15 cellular contexts compared by ENCODE assay signal in the genomic region with DNA sequence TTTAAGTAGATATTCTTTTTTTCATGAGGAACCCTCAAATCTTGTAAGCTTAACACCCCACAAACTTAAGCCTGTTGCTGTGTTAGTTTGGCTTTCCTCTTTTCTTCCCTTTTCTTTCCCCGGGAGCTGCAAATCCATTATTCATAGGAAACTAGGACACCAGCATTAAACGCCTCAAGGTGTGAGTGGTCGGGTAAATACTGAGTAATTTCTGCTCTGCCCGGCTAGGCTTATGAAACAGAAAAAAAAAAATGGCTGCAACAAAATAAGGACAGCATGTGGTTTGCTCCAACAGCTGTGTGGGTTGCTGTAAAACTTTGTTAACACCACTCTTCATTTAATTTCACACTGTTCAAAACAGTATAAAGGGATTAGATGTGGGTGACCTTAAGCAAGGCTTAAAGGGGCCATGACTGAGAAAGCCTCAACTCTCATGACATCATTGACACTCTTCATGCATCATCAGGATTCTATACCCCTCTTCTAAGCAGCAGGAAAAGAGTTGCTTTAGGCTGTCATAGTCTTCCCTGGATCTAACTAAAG.
"Had no signal": no experiment of that assay in that cellular context is flagged by ENCODE, and none has a peak within 500 bp of the region (broad histone marks: within the 10 kb centered on the region; RNA-seq: fewer than 3 reads in every experiment).

No MANE protein-coding gene starts in this region.

- H3K4me2 ChIP-seq: smooth muscle cell had no signal

- H3K36me3 Mint-ChIP-seq: type B pancreatic cell had no signal

- H3K4me3 ChIP-seq: smooth muscle cell, suprapubic skin had no signal

- H3K27me3 ChIP-seq: suprapubic skin had no signal

- H3K4me3 Mint-ChIP-seq: activated CD4-positive, alpha-beta T cell treated with anti-CD3 and anti-CD28 coated beads for 36 hours; activated naive CD4-positive, alpha-beta T cell treated with anti-CD3 and anti-CD28 coated beads for 36 hours; activated T-helper 17 cell treated with anti-CD3 and anti-CD28 coated beads, Interleukin-2, amount 50 U/mL, for 72 hours; stimulated activated memory B cell treated with anti-CD40 and anti-IgM and Interleukin-4, amounts not matched to agents 10 μg/mL and 1 μg/mL and 100 μg/mL, for 72 hours; type B pancreatic cell had no signal

- H3K9me3 Mint-ChIP-seq: activated naive CD4-positive, alpha-beta T cell treated with anti-CD3 and anti-CD28 coated beads for 36 hours; activated T-helper 17 cell treated with anti-CD3 and anti-CD28 coated beads, Interleukin-2, amount 50 U/mL, for 72 hours; stimulated activated memory B cell treated with anti-CD40 and anti-IgM and Interleukin-4, amounts not matched to agents 10 μg/mL and 1 μg/mL and 100 μg/mL, for 72 hours; type B pancreatic cell had no signal

- H3K4me1 ChIP-seq: suprapubic skin had no signal

- H3K27ac ChIP-seq: suprapubic skin, WERI-Rb-1 had no signal

- H3K27ac Mint-ChIP-seq: activated CD4-positive, alpha-beta T cell treated with anti-CD3 and anti-CD28 coated beads for 36 hours; activated naive CD4-positive, alpha-beta T cell treated with anti-CD3 and anti-CD28 coated beads for 36 hours; activated T-helper 17 cell treated with anti-CD3 and anti-CD28 coated beads, Interleukin-2, amount 50 U/mL, for 72 hours; stimulated activated memory B cell treated with anti-CD40 and anti-IgM and Interleukin-4, amounts not matched to agents 10 μg/mL and 1 μg/mL and 100 μg/mL, for 72 hours; type B pancreatic cell had no signal

- H3K36me3 ChIP-seq: suprapubic skin, WERI-Rb-1 had no signal

- DNase-seq: activated CD4-positive, alpha-beta T cell treated with anti-CD3 and anti-CD28 coated beads for 36 hours; activated CD8-positive, alpha-beta memory T cell treated with anti-CD3 and anti-CD28 coated beads for 24 hours; activated naive CD4-positive, alpha-beta T cell treated with anti-CD3 and anti-CD28 coated beads for 36 hours; central memory CD4-positive, alpha-beta T cell; cortex of kidney; erythroblast; kidney; left ventricle myocardium superior; T-helper 1 cell; WERI-Rb-1 had no signal

- H3K9me3 ChIP-seq: suprapubic skin had no signal

- H3K27me3 Mint-ChIP-seq: activated CD4-positive, alpha-beta T cell treated with anti-CD3 and anti-CD28 coated beads for 36 hours; activated T-helper 17 cell treated with anti-CD3 and anti-CD28 coated beads, Interleukin-2, amount 50 U/mL, for 72 hours; stimulated activated memory B cell treated with anti-CD40 and anti-IgM and Interleukin-4, amounts not matched to agents 10 μg/mL and 1 μg/mL and 100 μg/mL, for 72 hours had no signal

- H3K4me1 Mint-ChIP-seq: activated T-helper 17 cell treated with anti-CD3 and anti-CD28 coated beads, Interleukin-2, amount 50 U/mL, for 72 hours had no signal

- ATAC-seq: activated CD4-positive, alpha-beta T cell treated with anti-CD3 and anti-CD28 coated beads for 36 hours; activated T-helper 17 cell treated with anti-CD3 and anti-CD28 coated beads, Interleukin-2, amount 50 U/mL, for 72 hours; left ventricle myocardium superior; stimulated activated memory B cell treated with anti-CD40 and anti-IgM and Interleukin-4, amounts not matched to agents 10 μg/mL and 1 μg/mL and 100 μg/mL, for 72 hours had no signal
